1 cellular context compared by ENCODE assay signal in the genomic region with DNA sequence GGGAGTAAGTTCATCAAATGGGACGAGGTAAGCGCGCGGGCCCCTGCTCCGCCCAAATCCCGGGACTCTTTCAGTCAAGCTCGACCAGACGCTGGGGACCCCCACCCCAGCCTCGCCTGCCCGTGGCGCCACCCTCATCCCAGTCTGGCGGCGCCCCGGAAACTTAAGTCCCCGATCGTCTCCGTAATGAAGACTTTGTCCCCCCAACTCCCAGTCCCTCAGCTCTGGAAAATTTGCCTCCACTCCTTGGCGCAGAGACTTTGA.
A peak's percentile ranks its signal among the peaks of the same experiment; 100 is the strongest.
TF ChIP-seq lines count a peak whose summit lies in the region.

No MANE protein-coding gene starts in this region.

TF ChIP-seq in HepG2, 621 proteins besides CTCF, POLR2A, EP300 and RAD21:
- TF ChIP-seq KDM5B (CRISPR knock-in tag; IDR thresholded peaks at IDR 0.05; ENCODE audit: borderline replicate concordance): peak; percentile 54; the same call in 1 of the 2 replicates
- TF ChIP-seq DNMT1 (CRISPR knock-in tag; IDR thresholded peaks at IDR 0.05): no peak
- TF ChIP-seq IKZF4 (CRISPR knock-in tag; IDR thresholded peaks at IDR 0.05; ENCODE audit: borderline replicate concordance, low read depth, not compliant biosample characterization): no peak
- 0 out of 2 replicates have a peak, but pooled peaks have one; percentile 9 for TF ChIP-seq RBFOX2 (IDR thresholded peaks at IDR 0.05; ENCODE audit: low read depth, low read length)
- no peak for TF ChIP-seq HNF4A (CRISPR knock-in tag; IDR thresholded peaks at IDR 0.05)
- TF ChIP-seq, protein P1, sequence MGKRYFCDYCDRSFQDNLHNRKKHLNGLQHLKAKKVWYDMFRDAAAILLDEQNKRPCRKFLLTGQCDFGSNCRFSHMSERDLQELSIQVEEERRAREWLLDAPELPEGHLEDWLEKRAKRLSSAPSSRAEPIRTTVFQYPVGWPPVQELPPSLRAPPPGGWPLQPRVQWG (CRISPR knock-in tag; IDR thresholded peaks at IDR 0.05; ENCODE audit: borderline replicate concordance, low read depth): no peak
- TF ChIP-seq, protein P2, sequence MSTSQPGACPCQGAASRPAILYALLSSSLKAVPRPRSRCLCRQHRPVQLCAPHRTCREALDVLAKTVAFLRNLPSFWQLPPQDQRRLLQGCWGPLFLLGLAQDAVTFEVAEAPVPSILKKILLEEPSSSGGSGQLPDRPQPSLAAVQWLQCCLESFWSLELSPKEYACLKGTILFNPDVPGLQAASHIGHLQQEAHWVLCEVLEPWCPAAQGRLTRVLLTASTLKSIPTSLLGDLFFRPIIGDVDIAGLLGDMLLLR (CRISPR knock-in tag; IDR thresholded peaks at IDR 0.05): no peak
- TF ChIP-seq, protein P3, sequence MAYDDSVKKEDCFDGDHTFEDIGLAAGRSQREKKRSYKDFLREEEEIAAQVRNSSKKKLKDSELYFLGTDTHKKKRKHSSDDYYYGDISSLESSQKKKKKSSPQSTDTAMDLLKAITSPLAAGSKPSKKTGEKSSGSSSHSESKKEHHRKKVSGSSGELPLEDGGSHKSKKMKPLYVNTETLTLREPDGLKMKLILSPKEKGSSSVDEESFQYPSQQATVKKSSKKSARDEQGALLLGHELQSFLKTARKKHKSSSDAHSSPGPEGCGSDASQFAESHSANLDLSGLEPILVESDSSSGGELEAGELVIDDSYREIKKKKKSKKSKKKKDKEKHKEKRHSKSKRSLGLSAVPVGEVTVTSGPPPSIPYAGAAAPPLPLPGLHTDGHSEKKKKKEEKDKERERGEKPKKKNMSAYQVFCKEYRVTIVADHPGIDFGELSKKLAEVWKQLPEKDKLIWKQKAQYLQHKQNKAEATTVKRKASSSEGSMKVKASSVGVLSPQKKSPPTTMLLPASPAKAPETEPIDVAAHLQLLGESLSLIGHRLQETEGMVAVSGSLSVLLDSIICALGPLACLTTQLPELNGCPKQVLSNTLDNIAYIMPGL (CRISPR knock-in tag; IDR thresholded peaks at IDR 0.05; ENCODE audit: borderline replicate concordance in 1 of 2, low read depth in 1 of 2): no peak
- TF ChIP-seq SALL1 (CRISPR knock-in tag; IDR thresholded peaks at IDR 0.05): no peak
- TF ChIP-seq, protein P4, sequence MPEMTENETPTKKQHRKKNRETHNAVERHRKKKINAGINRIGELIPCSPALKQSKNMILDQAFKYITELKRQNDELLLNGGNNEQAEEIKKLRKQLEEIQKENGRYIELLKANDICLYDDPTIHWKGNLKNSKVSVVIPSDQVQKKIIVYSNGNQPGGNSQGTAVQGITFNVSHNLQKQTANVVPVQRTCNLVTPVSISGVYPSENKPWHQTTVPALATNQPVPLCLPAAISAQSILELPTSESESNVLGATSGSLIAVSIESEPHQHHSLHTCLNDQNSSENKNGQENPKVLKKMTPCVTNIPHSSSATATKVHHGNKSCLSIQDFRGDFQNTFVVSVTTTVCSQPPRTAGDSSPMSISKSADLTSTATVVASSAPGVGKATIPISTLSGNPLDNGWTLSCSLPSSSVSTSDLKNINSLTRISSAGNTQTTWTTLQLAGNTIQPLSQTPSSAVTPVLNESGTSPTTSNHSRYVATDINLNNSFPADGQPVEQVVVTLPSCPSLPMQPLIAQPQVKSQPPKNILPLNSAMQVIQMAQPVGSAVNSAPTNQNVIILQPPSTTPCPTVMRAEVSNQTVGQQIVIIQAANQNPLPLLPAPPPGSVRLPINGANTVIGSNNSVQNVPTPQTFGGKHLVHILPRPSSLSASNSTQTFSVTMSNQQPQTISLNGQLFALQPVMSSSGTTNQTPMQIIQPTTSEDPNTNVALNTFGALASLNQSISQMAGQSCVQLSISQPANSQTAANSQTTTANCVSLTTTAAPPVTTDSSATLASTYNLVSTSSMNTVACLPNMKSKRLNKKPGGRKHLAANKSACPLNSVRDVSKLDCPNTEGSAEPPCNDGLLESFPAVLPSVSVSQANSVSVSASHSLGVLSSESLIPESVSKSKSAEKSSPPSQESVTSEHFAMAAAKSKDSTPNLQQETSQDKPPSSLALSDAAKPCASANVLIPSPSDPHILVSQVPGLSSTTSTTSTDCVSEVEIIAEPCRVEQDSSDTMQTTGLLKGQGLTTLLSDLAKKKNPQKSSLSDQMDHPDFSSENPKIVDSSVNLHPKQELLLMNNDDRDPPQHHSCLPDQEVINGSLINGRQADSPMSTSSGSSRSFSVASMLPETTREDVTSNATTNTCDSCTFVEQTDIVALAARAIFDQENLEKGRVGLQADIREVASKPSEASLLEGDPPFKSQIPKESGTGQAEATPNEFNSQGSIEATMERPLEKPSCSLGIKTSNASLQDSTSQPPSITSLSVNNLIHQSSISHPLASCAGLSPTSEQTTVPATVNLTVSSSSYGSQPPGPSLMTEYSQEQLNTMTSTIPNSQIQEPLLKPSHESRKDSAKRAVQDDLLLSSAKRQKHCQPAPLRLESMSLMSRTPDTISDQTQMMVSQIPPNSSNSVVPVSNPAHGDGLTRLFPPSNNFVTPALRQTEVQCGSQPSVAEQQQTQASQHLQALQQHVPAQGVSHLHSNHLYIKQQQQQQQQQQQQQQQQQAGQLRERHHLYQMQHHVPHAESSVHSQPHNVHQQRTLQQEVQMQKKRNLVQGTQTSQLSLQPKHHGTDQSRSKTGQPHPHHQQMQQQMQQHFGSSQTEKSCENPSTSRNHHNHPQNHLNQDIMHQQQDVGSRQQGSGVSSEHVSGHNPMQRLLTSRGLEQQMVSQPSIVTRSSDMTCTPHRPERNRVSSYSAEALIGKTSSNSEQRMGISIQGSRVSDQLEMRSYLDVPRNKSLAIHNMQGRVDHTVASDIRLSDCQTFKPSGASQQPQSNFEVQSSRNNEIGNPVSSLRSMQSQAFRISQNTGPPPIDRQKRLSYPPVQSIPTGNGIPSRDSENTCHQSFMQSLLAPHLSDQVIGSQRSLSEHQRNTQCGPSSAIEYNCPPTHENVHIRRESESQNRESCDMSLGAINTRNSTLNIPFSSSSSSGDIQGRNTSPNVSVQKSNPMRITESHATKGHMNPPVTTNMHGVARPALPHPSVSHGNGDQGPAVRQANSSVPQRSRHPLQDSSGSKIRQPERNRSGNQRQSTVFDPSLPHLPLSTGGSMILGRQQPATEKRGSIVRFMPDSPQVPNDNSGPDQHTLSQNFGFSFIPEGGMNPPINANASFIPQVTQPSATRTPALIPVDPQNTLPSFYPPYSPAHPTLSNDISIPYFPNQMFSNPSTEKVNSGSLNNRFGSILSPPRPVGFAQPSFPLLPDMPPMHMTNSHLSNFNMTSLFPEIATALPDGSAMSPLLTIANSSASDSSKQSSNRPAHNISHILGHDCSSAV (CRISPR knock-in tag; IDR thresholded peaks at IDR 0.05; ENCODE audit: borderline replicate concordance): no peak
- no peak for TF ChIP-seq HES4 (CRISPR knock-in tag; IDR thresholded peaks at IDR 0.05; ENCODE audit: borderline replicate concordance)
- TF ChIP-seq ETV5 (CRISPR knock-in tag; IDR thresholded peaks at IDR 0.05; ENCODE audit: borderline replicate concordance): 0 out of 2 replicates have a peak, but pooled peaks have one; percentile 16
- no peak for TF ChIP-seq POLR2G (IDR thresholded peaks at IDR 0.05; ENCODE audit: low read depth, low read length)
